ENCODE assay signal across 23 cellular contexts in genomic region chr4:11542952-11543351, GRCh38.
"Had no signal": no experiment of that assay in that cellular context is flagged by ENCODE, and none has a peak within 500 bp of the region (broad histone marks: within the 10 kb centered on the region; RNA-seq: fewer than 3 reads in every experiment).

No MANE protein-coding gene starts in this region.

- H3K36me3 ChIP-seq: ascending aorta, Peyer's patch had no signal

- H3K9me3 ChIP-seq: ascending aorta, Peyer's patch had no signal

- H3K27me3 ChIP-seq: ascending aorta, Peyer's patch had no signal

- FAIRE-seq: colon had no signal

- H3K4me3 ChIP-seq: ascending aorta, Peyer's patch had no signal

- ATAC-seq: activated naive CD4-positive, alpha-beta T cell treated with anti-CD3 and anti-CD28 coated beads, Interleukin-2, amount 50 U/mL, for 72 hours; activated naive CD8-positive, alpha-beta T cell treated with anti-CD3 and anti-CD28 coated beads, Interleukin-2, amount 50 U/mL, for 24 hours; activated T-cell treated with anti-CD3 and anti-CD28 coated beads, Interleukin-2, amount 50 U/mL, for 4 hours had no signal

- H3K27ac ChIP-seq: ascending aorta had no signal

- DNase-seq: activated B cell treated with CpG ODN at 0.5 μM for 24 hours; activated CD4-positive, alpha-beta T cell treated with anti-CD3 and anti-CD28 coated beads for 1 hour; activated CD4-positive, alpha-beta T cell treated with anti-CD3 and anti-CD28 coated beads, Interleukin-2, amount 10 ng/mL, durations not matched to agents 24 days and 14 days; activated CD4-positive, alpha-beta T cell treated with anti-CD3 and anti-CD28 coated beads, Interleukin-2, amount 50 U/mL, for 48 hours; activated effector memory CD4-positive, alpha-beta T cell treated with anti-CD3 and anti-CD28 coated beads, Interleukin-2, amount 50 U/mL, for 16 hours; activated naive CD4-positive, alpha-beta T cell treated with Interleukin-2 at 50 U/mL for 16 hours; activated naive CD8-positive, alpha-beta T cell treated with anti-CD3 and anti-CD28 coated beads, Interleukin-2, amount 50 U/mL, for 24 hours; activated T-cell treated with anti-CD3 and anti-CD28 coated beads, Interleukin-2, amount 50 U/mL, for 4 hours; amniotic stem cell; cerebellar nuclear complex; NCI-H1092 treated with DMSO at 0.1 percent for 48 hours; NCI-H1417 treated with DMSO at 0.1 percent for 48 hours; NCI-H1694; NCI-H2029; NCI-H345; NCI-H510A; NCI-H526 treated with DMSO at 0.1 percent for 48 hours; NCI-H82; Peyer's patch; SHP77 treated with DMSO at 0.1 percent for 48 hours had no signal

- H3K4me1 ChIP-seq: ascending aorta, Peyer's patch had no signal
